12 cellular contexts compared by ENCODE assay signal in the genomic region with DNA sequence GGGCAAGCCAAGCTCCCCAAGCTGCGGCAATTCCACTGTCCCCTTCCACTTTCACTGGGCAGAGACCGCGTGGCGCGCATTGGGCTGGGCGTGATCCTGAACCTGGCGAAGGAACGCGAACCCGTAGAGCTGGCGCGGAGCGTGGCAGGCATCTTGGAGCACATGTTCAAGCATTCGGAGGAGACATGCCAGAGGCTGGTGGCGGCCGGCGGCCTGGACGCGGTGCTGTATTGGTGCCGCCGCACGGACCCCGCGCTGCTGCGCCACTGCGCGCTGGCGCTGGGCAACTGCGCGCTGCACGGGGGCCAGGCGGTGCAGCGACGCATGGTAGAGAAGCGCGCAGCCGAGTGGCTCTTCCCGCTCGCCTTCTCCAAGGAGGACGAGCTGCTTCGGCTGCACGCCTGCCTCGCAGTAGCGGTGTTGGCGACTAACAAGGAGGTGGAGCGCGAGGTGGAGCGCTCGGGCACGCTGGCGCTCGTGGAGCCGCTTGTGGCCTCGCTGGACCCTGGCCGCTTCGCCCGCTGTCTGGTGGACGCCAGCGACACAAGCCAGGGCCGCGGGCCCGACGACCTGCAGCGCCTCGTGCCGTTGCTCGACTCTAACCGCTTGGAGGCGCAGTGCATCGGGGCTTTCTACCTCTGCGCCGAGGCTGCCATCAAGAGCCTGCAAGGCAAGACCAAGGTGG. TPM values are rescaled to one million over a fixed set of nuclear protein-coding genes. Genes with fewer than 3 reads are reported as not detected.
DNase-seq lines count a peak whose midpoint lies in the region; ATAC-seq and TF ChIP-seq lines count a peak whose summit lies in the region.
"Had no signal": no experiment of that assay in that cellular context is flagged by ENCODE, and none has a peak within 500 bp of the region (broad histone marks: within the 10 kb centered on the region; RNA-seq: fewer than 3 reads in every experiment).

No MANE protein-coding gene starts in this region.

- intact Hi-C loops in lower lobe of right lung (cut with DNase I): no loop called here

- ATAC-seq in lower lobe of right lung (peak; percentile 45 to 46), GM18502 (IDR thresholded peaks at IDR 0.05; ENCODE audit: poor library complexity, unreplicated experiment) (no peak)
- ATAC-seq: stimulated activated effector memory CD8-positive, alpha-beta T cell treated with anti-CD3 and anti-CD28 coated beads, Interleukin-12 subunit alpha, Interleukin-12 subunit beta, amount 100 ng/mL, for 72 hours had no signal

- H3K27me3 Mint-ChIP-seq in chondrocyte (ENCODE audit: low read depth): no peaks in the 10 kb centered on the region

- no peak for TF ChIP-seq CTCF in chondrocyte (IDR thresholded peaks at IDR 0.05)
- peak; percentile 23 for TF ChIP-seq CTCF in lower lobe of right lung (IDR thresholded peaks at IDR 0.05)

- H3K27ac ChIP-seq in lower lobe of right lung: peak overlapping the region; percentile 44
- H3K27ac ChIP-seq: neutrophil had no signal

- H3K36me3 ChIP-seq in lower lobe of right lung: no peaks in the 10 kb centered on the region
- H3K36me3 ChIP-seq: neutrophil had no signal

- no peak overlapping the region for H3K27ac Mint-ChIP-seq in chondrocyte (ENCODE audit: unreplicated experiment)
- H3K27ac Mint-ChIP-seq: stimulated activated effector memory CD8-positive, alpha-beta T cell treated with anti-CD3 and anti-CD28 coated beads, Interleukin-12 subunit alpha, Interleukin-12 subunit beta, amount 100 ng/mL, for 72 hours had no signal

- no peaks in the 10 kb centered on the region for H3K9me3 ChIP-seq in lower lobe of right lung
- H3K9me3 ChIP-seq: neutrophil had no signal

- H3K36me3 Mint-ChIP-seq in chondrocyte (ENCODE audit: low read depth): peaks cover 10% of the 10 kb centered on the region

- no peaks in the 10 kb centered on the region for H3K4me1 Mint-ChIP-seq in chondrocyte (ENCODE audit: low read depth)

- H3K27me3 ChIP-seq in lower lobe of right lung (ENCODE audit: low read depth): no peaks in the 10 kb centered on the region

- H3K4me3 Mint-ChIP-seq in chondrocyte (ENCODE audit: unreplicated experiment): no peak overlapping the region
- H3K4me3 Mint-ChIP-seq: stimulated activated effector memory CD8-positive, alpha-beta T cell treated with anti-CD3 and anti-CD28 coated beads, Interleukin-12 subunit alpha, Interleukin-12 subunit beta, amount 100 ng/mL, for 72 hours had no signal

- peak; percentile 50 for DNase-seq in stimulated activated CD4-positive, alpha-beta T cell treated with anti-CD3 and anti-CD28 coated beads, Interleukin-1b, Interleukin-23, amount 100 ng/mL, for 48 hours
- DNase-seq in stimulated activated CD4-positive, alpha-beta T cell treated with anti-CD3 and anti-CD28 coated beads, Interleukin-12 subunit alpha, Interleukin-12 subunit beta, amount 100 ng/mL, for 4 hours: no peak
- DNase-seq in chondrocyte (ENCODE audit: low spot score) (peak; percentile 87), lower lobe of right lung (peak; percentile 76), DMS153 treated with DMSO at 0.1 percent for 48 hours (lab: John Stamatoyannopoulos, UW; ENCODE audit: unreplicated experiment) (no peak), middle frontal gyrus (ENCODE audit: extremely low spot score, low spot score) (no peak), NCI-H2029 treated with DMSO at 0.1 percent for 48 hours (lab: John Stamatoyannopoulos, UW) (no peak)
- DNase-seq: SIG-M5 had no signal

- no peaks in the 10 kb centered on the region for H3K9me3 Mint-ChIP-seq in chondrocyte (ENCODE audit: low read depth)
- H3K9me3 Mint-ChIP-seq: stimulated activated effector memory CD8-positive, alpha-beta T cell treated with anti-CD3 and anti-CD28 coated beads, Interleukin-12 subunit alpha, Interleukin-12 subunit beta, amount 100 ng/mL, for 72 hours had no signal

- peaks cover 32% of the 10 kb centered on the region for H3K4me1 ChIP-seq in lower lobe of right lung

- H3K4me3 ChIP-seq in lower lobe of right lung: peak overlapping the region; percentile 25

RNA-seq across cellular contexts. Expression of a gene that starts 9.8 kb away (rescaled TPM):
- 22.2 to 24.1 TPM (median 23.0 TPM) in 3 replicates for total RNA-seq in chondrocyte
- total RNA-seq in lower lobe of right lung: 14.1 TPM

RNA-seq across cellular contexts. Expression of a gene that starts 11.2 kb away (rescaled TPM):
- total RNA-seq in chondrocyte (0.31 to 0.55 TPM (median 0.41 TPM) in 3 replicates), lower lobe of right lung (1.3 TPM)

RNA-seq across cellular contexts. Expression of a gene that starts 16.3 kb away (rescaled TPM):
- total RNA-seq in chondrocyte (not detected in 3 replicates), lower lobe of right lung (not detected)
- total RNA-seq: aorta had no signal

RNA-seq across cellular contexts. Expression of a gene that starts 24.0 kb away (rescaled TPM):
- total RNA-seq in chondrocyte (70.1 to 70.8 TPM (median 70.4 TPM) in 3 replicates), lower lobe of right lung (54.7 TPM)

RNA-seq across cellular contexts. Expression of a gene that starts 24.7 kb away (rescaled TPM):
- total RNA-seq in chondrocyte (12.7 to 13.2 TPM (median 13.0 TPM) in 3 replicates), lower lobe of right lung (23.3 TPM)

Comparison
In these comparisons a context has a peak if more than half of its experiments do, and no peak if none do; other contexts are left out.
1. DNase-seq: peak in stimulated activated CD4-positive, alpha-beta T cell treated with anti-CD3 and anti-CD28 coated beads, Interleukin-1b, Interleukin-23, amount 100 ng/mL, for 48 hours (single experiment), chondrocyte (single experiment) and lower lobe of right lung (single experiment); none in stimulated activated CD4-positive, alpha-beta T cell treated with anti-CD3 and anti-CD28 coated beads, Interleukin-12 subunit alpha, Interleukin-12 subunit beta, amount 100 ng/mL, for 4 hours (single experiment), DMS153 treated with DMSO at 0.1 percent for 48 hours (single experiment), middle frontal gyrus (single experiment) and NCI-H2029 treated with DMSO at 0.1 percent for 48 hours (single experiment).